2 cellular contexts compared by ENCODE assay signal in the genomic region with DNA sequence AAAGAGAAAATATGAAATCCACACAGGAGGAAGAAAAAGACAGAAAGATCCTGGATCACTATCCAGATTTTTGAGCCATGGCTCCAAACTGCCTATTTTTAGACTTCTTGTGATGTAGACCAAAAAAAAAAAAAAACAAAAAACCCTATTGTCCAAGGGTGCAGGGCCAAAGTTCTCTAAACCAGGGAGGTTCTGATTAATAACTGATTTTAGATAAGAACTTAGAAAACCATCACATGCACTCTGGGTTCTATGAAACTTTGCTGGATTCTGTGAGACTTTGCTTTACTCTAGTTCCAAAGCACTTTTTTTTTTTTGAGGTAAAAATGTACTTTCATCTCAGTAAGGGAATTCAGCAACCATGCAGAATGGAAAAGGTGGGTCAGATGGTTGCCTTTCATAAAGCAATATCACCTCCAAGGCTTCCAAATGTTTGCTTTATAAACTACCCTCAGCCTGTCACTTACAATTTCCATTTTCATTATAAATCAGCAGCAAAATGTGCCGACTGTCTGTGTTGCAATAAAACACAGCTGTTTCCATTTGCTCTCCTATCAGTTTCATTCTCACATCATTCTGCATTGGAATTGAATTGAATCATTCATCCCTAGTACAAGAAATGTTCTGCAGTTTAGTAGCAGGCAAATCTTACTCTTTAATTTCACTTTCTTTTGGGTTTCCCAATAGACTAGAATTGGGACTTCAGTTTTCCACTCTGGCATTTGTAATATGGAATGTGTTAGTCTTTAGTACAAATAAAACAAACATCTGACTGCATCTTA.
TF ChIP-seq lines count a peak whose summit lies in the region.

No MANE protein-coding gene starts in this region.

TF ChIP-seq in SK-N-SH, 30 proteins besides CTCF, POLR2A, EP300 and RAD21:
- TF ChIP-seq, protein P1, sequence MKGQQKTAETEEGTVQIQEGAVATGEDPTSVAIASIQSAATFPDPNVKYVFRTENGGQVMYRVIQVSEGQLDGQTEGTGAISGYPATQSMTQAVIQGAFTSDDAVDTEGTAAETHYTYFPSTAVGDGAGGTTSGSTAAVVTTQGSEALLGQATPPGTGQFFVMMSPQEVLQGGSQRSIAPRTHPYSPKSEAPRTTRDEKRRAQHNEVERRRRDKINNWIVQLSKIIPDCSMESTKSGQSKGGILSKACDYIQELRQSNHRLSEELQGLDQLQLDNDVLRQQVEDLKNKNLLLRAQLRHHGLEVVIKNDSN (IDR thresholded peaks at IDR 0.05; ENCODE audit: borderline replicate concordance, low read depth): no peak
- TF ChIP-seq NFIC (IDR thresholded peaks at IDR 0.05; ENCODE audit: borderline replicate concordance): no peak
- no peak for TF ChIP-seq FOXM1 (IDR thresholded peaks at IDR 0.05; ENCODE audit: low read depth)
- no peak for TF ChIP-seq CHD2 (IDR thresholded peaks at IDR 0.05; ENCODE audit: low read length, partially characterized antibody)
- no peak for TF ChIP-seq TEAD4 (IDR thresholded peaks at IDR 0.05; ENCODE audit: borderline replicate concordance, insufficient read depth)
- no peak for TF ChIP-seq TCF12 (IDR thresholded peaks at IDR 0.05)
- TF ChIP-seq GATA2 (CRISPR knock-in tag; IDR thresholded peaks at IDR 0.05): no peak
- no peak for TF ChIP-seq YY1 (IDR thresholded peaks at IDR 0.05; ENCODE audit: low read depth)
- TF ChIP-seq SIN3A (IDR thresholded peaks at IDR 0.05; ENCODE audit: borderline replicate concordance, low read depth, low read length): no peak
- TF ChIP-seq, protein P2, sequence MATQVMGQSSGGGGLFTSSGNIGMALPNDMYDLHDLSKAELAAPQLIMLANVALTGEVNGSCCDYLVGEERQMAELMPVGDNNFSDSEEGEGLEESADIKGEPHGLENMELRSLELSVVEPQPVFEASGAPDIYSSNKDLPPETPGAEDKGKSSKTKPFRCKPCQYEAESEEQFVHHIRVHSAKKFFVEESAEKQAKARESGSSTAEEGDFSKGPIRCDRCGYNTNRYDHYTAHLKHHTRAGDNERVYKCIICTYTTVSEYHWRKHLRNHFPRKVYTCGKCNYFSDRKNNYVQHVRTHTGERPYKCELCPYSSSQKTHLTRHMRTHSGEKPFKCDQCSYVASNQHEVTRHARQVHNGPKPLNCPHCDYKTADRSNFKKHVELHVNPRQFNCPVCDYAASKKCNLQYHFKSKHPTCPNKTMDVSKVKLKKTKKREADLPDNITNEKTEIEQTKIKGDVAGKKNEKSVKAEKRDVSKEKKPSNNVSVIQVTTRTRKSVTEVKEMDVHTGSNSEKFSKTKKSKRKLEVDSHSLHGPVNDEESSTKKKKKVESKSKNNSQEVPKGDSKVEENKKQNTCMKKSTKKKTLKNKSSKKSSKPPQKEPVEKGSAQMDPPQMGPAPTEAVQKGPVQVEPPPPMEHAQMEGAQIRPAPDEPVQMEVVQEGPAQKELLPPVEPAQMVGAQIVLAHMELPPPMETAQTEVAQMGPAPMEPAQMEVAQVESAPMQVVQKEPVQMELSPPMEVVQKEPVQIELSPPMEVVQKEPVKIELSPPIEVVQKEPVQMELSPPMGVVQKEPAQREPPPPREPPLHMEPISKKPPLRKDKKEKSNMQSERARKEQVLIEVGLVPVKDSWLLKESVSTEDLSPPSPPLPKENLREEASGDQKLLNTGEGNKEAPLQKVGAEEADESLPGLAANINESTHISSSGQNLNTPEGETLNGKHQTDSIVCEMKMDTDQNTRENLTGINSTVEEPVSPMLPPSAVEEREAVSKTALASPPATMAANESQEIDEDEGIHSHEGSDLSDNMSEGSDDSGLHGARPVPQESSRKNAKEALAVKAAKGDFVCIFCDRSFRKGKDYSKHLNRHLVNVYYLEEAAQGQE (IDR thresholded peaks at IDR 0.05; ENCODE audit: low read depth, low read length): no peak
- TF ChIP-seq, protein P3, sequence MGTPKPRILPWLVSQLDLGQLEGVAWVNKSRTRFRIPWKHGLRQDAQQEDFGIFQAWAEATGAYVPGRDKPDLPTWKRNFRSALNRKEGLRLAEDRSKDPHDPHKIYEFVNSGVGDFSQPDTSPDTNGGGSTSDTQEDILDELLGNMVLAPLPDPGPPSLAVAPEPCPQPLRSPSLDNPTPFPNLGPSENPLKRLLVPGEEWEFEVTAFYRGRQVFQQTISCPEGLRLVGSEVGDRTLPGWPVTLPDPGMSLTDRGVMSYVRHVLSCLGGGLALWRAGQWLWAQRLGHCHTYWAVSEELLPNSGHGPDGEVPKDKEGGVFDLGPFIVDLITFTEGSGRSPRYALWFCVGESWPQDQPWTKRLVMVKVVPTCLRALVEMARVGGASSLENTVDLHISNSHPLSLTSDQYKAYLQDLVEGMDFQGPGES (IDR thresholded peaks at IDR 0.05; ENCODE audit: low read depth, low read length): no peak
- TF ChIP-seq, protein P4, sequence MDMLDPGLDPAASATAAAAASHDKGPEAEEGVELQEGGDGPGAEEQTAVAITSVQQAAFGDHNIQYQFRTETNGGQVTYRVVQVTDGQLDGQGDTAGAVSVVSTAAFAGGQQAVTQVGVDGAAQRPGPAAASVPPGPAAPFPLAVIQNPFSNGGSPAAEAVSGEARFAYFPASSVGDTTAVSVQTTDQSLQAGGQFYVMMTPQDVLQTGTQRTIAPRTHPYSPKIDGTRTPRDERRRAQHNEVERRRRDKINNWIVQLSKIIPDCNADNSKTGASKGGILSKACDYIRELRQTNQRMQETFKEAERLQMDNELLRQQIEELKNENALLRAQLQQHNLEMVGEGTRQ (IDR thresholded peaks at IDR 0.05; ENCODE audit: borderline replicate concordance, low read depth, low read length): no peak
- TF ChIP-seq EZH2phosphoT487 (IDR thresholded peaks at IDR 0.05; ENCODE audit: borderline replicate concordance, low read depth): no peak
- TF ChIP-seq, protein P5, sequence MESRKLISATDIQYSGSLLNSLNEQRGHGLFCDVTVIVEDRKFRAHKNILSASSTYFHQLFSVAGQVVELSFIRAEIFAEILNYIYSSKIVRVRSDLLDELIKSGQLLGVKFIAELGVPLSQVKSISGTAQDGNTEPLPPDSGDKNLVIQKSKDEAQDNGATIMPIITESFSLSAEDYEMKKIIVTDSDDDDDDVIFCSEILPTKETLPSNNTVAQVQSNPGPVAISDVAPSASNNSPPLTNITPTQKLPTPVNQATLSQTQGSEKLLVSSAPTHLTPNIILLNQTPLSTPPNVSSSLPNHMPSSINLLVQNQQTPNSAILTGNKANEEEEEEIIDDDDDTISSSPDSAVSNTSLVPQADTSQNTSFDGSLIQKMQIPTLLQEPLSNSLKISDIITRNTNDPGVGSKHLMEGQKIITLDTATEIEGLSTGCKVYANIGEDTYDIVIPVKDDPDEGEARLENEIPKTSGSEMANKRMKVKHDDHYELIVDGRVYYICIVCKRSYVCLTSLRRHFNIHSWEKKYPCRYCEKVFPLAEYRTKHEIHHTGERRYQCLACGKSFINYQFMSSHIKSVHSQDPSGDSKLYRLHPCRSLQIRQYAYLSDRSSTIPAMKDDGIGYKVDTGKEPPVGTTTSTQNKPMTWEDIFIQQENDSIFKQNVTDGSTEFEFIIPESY (IDR thresholded peaks at IDR 0.05; ENCODE audit: borderline replicate concordance, low read depth): no peak
- TF ChIP-seq FOSL2 (IDR thresholded peaks at IDR 0.05; ENCODE audit: borderline replicate concordance, low read depth): no peak
- TF ChIP-seq RCOR1 (IDR thresholded peaks at IDR 0.05; ENCODE audit: low read length): no peak
- no peak for TF ChIP-seq JUND (IDR thresholded peaks at IDR 0.05)
- TF ChIP-seq NRF1 (IDR thresholded peaks at IDR 0.05; ENCODE audit: low read depth, low read length): no peak
- no peak for TF ChIP-seq RFX5 (IDR thresholded peaks at IDR 0.05; ENCODE audit: low read length)
- TF ChIP-seq ELF1 (IDR thresholded peaks at IDR 0.05): no peak

TF ChIP-seq in SK-N-SH treated with all-trans-retinoic acid at 6 μM for 48 hours, 23 proteins besides CTCF, POLR2A, EP300 and RAD21:
- TF ChIP-seq ARNTL (CRISPR knock-in tag; IDR thresholded peaks at IDR 0.05; ENCODE audit: borderline replicate concordance, low read depth): no peak
- TF ChIP-seq, protein P6, sequence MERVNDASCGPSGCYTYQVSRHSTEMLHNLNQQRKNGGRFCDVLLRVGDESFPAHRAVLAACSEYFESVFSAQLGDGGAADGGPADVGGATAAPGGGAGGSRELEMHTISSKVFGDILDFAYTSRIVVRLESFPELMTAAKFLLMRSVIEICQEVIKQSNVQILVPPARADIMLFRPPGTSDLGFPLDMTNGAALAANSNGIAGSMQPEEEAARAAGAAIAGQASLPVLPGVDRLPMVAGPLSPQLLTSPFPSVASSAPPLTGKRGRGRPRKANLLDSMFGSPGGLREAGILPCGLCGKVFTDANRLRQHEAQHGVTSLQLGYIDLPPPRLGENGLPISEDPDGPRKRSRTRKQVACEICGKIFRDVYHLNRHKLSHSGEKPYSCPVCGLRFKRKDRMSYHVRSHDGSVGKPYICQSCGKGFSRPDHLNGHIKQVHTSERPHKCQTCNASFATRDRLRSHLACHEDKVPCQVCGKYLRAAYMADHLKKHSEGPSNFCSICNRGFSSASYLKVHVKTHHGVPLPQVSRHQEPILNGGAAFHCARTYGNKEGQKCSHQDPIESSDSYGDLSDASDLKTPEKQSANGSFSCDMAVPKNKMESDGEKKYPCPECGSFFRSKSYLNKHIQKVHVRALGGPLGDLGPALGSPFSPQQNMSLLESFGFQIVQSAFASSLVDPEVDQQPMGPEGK (CRISPR knock-in tag; IDR thresholded peaks at IDR 0.05; ENCODE audit: borderline replicate concordance): no peak
- no peak for TF ChIP-seq ZNF8 (CRISPR knock-in tag; IDR thresholded peaks at IDR 0.05)
- TF ChIP-seq, protein P7, sequence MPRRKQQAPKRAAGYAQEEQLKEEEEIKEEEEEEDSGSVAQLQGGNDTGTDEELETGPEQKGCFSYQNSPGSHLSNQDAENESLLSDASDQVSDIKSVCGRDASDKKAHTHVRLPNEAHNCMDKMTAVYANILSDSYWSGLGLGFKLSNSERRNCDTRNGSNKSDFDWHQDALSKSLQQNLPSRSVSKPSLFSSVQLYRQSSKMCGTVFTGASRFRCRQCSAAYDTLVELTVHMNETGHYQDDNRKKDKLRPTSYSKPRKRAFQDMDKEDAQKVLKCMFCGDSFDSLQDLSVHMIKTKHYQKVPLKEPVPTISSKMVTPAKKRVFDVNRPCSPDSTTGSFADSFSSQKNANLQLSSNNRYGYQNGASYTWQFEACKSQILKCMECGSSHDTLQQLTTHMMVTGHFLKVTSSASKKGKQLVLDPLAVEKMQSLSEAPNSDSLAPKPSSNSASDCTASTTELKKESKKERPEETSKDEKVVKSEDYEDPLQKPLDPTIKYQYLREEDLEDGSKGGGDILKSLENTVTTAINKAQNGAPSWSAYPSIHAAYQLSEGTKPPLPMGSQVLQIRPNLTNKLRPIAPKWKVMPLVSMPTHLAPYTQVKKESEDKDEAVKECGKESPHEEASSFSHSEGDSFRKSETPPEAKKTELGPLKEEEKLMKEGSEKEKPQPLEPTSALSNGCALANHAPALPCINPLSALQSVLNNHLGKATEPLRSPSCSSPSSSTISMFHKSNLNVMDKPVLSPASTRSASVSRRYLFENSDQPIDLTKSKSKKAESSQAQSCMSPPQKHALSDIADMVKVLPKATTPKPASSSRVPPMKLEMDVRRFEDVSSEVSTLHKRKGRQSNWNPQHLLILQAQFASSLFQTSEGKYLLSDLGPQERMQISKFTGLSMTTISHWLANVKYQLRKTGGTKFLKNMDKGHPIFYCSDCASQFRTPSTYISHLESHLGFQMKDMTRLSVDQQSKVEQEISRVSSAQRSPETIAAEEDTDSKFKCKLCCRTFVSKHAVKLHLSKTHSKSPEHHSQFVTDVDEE (CRISPR knock-in tag; IDR thresholded peaks at IDR 0.05): no peak
- no peak for TF ChIP-seq ZFP3 (CRISPR knock-in tag; IDR thresholded peaks at IDR 0.05)
- no peak for TF ChIP-seq SNAI2 (CRISPR knock-in tag; IDR thresholded peaks at IDR 0.05)
- no peak for TF ChIP-seq ISL1 (CRISPR knock-in tag; IDR thresholded peaks at IDR 0.05)
- TF ChIP-seq, protein P8, sequence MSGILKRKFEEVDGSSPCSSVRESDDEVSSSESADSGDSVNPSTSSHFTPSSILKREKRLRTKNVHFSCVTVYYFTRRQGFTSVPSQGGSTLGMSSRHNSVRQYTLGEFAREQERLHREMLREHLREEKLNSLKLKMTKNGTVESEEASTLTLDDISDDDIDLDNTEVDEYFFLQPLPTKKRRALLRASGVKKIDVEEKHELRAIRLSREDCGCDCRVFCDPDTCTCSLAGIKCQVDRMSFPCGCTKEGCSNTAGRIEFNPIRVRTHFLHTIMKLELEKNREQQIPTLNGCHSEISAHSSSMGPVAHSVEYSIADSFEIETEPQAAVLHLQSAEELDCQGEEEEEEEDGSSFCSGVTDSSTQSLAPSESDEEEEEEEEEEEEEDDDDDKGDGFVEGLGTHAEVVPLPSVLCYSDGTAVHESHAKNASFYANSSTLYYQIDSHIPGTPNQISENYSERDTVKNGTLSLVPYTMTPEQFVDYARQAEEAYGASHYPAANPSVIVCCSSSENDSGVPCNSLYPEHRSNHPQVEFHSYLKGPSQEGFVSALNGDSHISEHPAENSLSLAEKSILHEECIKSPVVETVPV (CRISPR knock-in tag; IDR thresholded peaks at IDR 0.05): no peak
- TF ChIP-seq BACH2 (CRISPR knock-in tag; IDR thresholded peaks at IDR 0.05; ENCODE audit: borderline replicate concordance): no peak
- TF ChIP-seq, protein P9, sequence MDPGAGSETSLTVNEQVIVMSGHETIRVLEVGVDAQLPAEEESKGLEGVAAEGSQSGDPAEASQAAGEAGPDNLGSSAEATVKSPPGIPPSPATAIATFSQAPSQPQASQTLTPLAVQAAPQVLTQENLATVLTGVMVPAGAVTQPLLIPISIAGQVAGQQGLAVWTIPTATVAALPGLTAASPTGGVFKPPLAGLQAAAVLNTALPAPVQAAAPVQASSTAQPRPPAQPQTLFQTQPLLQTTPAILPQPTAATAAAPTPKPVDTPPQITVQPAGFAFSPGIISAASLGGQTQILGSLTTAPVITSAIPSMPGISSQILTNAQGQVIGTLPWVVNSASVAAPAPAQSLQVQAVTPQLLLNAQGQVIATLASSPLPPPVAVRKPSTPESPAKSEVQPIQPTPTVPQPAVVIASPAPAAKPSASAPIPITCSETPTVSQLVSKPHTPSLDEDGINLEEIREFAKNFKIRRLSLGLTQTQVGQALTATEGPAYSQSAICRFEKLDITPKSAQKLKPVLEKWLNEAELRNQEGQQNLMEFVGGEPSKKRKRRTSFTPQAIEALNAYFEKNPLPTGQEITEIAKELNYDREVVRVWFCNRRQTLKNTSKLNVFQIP (CRISPR knock-in tag; IDR thresholded peaks at IDR 0.05; ENCODE audit: borderline replicate concordance, low read depth): no peak
- no peak for TF ChIP-seq ZC3H10 (CRISPR knock-in tag; IDR thresholded peaks at IDR 0.05)
- no peak for TF ChIP-seq CSDC2 (CRISPR knock-in tag; IDR thresholded peaks at IDR 0.05)
- no peak for TF ChIP-seq OSR1 (CRISPR knock-in tag; IDR thresholded peaks at IDR 0.05)
- no peak for TF ChIP-seq PPARA (CRISPR knock-in tag; IDR thresholded peaks at IDR 0.05; ENCODE audit: borderline replicate concordance)
